9 cellular contexts compared by ENCODE assay signal in the genomic region with DNA sequence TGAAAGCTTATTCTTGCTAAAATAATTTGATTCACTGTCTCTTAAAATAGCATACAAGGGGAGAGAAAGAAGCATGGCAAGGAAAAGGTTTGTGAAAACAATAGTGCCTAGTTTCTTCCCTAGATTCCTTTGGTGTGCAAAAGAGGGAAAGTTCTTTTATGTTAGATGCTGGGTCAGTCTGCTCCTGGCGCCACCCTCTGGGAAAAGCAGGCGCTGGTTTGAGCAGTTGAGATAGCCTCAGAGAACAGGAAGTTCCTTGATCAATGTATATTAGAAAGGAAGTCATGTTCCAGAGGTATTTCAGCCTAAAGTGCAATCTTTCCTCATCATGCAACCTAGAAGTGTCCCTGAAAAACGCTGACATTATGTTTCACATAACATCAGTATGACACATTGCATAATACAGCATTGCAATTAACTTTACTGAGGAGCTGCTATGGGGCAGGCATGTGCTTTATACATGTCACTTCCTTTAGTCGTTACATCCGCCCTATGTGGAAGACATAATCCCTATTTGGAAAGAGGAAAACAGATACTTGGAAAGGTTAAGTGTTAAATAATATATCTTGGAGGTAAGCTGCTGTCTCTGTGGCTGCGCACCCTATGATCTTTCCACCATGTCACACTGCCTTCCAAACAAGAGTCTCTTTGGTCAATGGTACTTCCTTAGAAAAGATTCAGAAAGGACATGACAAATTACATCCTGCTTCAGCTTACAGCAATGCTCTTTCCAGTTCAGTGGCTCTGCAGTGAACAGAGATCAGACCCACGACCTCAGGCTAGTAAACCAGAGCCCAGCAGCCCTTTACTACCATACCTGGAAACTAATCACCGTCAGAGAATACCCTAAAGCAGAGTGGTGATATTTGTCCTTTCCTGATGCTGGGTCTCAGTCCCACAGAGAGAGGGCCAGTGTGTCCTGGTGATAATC.
A peak's percentile ranks its signal among the peaks of the same experiment; 100 is the strongest.
DNase-seq lines count a peak whose midpoint lies in the region; ATAC-seq, FAIRE-seq and TF ChIP-seq lines count a peak whose summit lies in the region.
"Had no signal": no experiment of that assay in that cellular context is flagged by ENCODE, and none has a peak within 500 bp of the region (broad histone marks: within the 10 kb centered on the region; RNA-seq: fewer than 3 reads in every experiment).

No MANE protein-coding gene starts in this region.

- CTCF ChIA-PET in A549 (lab: Yijun Ruan, JAX) = interaction anchor here (0.8 to 1.2 kb wide), 3 partner anchors 9 to 375 kb away, joined by 3 read pairs; no protein-coding TSS in a partner anchor
- CTCF ChIA-PET in CD4-positive, alpha-beta memory T cell (lab: Charles Lee; ENCODE audit: partially characterized antibody) = no interaction called here

- no peak overlapping the region for H3K4me3 ChIP-seq in A549
- no peak overlapping the region for H3K4me3 ChIP-seq in CD4-positive, alpha-beta memory T cell (ENCODE audit: low read length in 2 of 2)

- H3K4me1 ChIP-seq in A549 = no peaks in the 10 kb centered on the region
- no peaks in the 10 kb centered on the region for H3K4me1 ChIP-seq in CD4-positive, alpha-beta memory T cell (ENCODE audit: insufficient read depth, low read length)

- whole genome bisulfite sequencing in A549 (ENCODE audit: missing lambda C conversion rate) = 22% methylated on average over 8 of the region's 8 CpGs

- POLR2A ChIA-PET in A549 (lab: Yijun Ruan, JAX) = no interaction called here
- POLR2A ChIA-PET in CD4-positive, alpha-beta memory T cell (lab: Charles Lee; ENCODE audit: partially characterized antibody) = no interaction called here

- H3K9me3 Mint-ChIP-seq in activated T-helper 17 cell treated with anti-CD3 and anti-CD28 coated beads, Interleukin-2, amount 50 U/mL, for 72 hours = peaks cover 17% of the 10 kb centered on the region
- peaks cover 0 to 17% (median 3%) of the 10 kb centered on the region in 8 donors for H3K9me3 Mint-ChIP-seq in CD4-positive, alpha-beta memory T cell

- H3K27me3 ChIP-seq in CD4-positive, alpha-beta memory T cell (ENCODE audit: insufficient read depth, low read length) = no peaks in the 10 kb centered on the region

- H3K27ac Mint-ChIP-seq in activated T-helper 17 cell treated with anti-CD3 and anti-CD28 coated beads, Interleukin-2, amount 50 U/mL, for 72 hours = no peak overlapping the region
- H3K27ac Mint-ChIP-seq in CD4-positive, alpha-beta memory T cell = no peak overlapping the region

- no peak for TF ChIP-seq POLR2A in A549 (IDR thresholded peaks at IDR 0.05; ENCODE audit: low read length)

- no peaks in the 10 kb centered on the region for H3K4me1 Mint-ChIP-seq in activated T-helper 17 cell treated with anti-CD3 and anti-CD28 coated beads, Interleukin-2, amount 50 U/mL, for 72 hours
- no peaks in the 10 kb centered on the region for H3K4me1 Mint-ChIP-seq in CD4-positive, alpha-beta memory T cell

- H3K4me3 Mint-ChIP-seq in activated T-helper 17 cell treated with anti-CD3 and anti-CD28 coated beads, Interleukin-2, amount 50 U/mL, for 72 hours = no peak overlapping the region
- H3K4me3 Mint-ChIP-seq in CD4-positive, alpha-beta memory T cell = no peak overlapping the region

- no peak for TF ChIP-seq CTCF in A549 (IDR thresholded peaks at IDR 0.05)

- DNase-seq in A549 (ENCODE audit: low read depth in 1 of 2, low spot score in 1 of 2) (peak in 1 of 2 experiments; percentile 17), RKO (ENCODE audit: low spot score) (peak; percentile 17), foreskin melanocyte (peak; percentile 21)
- DNase-seq in CD4-positive, alpha-beta memory T cell = no peak
- DNase-seq: naive B cell had no signal

- H3K27me3 Mint-ChIP-seq in activated T-helper 17 cell treated with anti-CD3 and anti-CD28 coated beads, Interleukin-2, amount 50 U/mL, for 72 hours = no peaks in the 10 kb centered on the region
- H3K27me3 Mint-ChIP-seq in CD4-positive, alpha-beta memory T cell = no peaks in the 10 kb centered on the region
- H3K27me3 Mint-ChIP-seq: naive B cell had no signal

- ATAC-seq in A549 (peak; percentile 59 to 72; a peak in 3 of 6 replicates), GM19397 (IDR thresholded peaks at IDR 0.05; ENCODE audit: unreplicated experiment) (peak; percentile 54), GM21447 (IDR thresholded peaks at IDR 0.05; ENCODE audit: unreplicated experiment) (no peak), HG02763 (IDR thresholded peaks at IDR 0.05; ENCODE audit: unreplicated experiment) (no peak)
- ATAC-seq in activated T-helper 17 cell treated with anti-CD3 and anti-CD28 coated beads, Interleukin-2, amount 50 U/mL, for 72 hours (replicated peaks) = no peak

- H3K9me3 ChIP-seq in A549 = no peaks in the 10 kb centered on the region
- no peaks in the 10 kb centered on the region for H3K9me3 ChIP-seq in CD4-positive, alpha-beta memory T cell (ENCODE audit: control insufficient read depth in 1 of 2, low read length in 2 of 2)

- no peaks in the 10 kb centered on the region for H3K36me3 ChIP-seq in CD4-positive, alpha-beta memory T cell (ENCODE audit: insufficient read depth, low read length)

- H3K36me3 Mint-ChIP-seq in activated T-helper 17 cell treated with anti-CD3 and anti-CD28 coated beads, Interleukin-2, amount 50 U/mL, for 72 hours (ENCODE audit: low read depth) = no peaks in the 10 kb centered on the region
- H3K36me3 Mint-ChIP-seq in CD4-positive, alpha-beta memory T cell = no peaks in the 10 kb centered on the region
- H3K36me3 Mint-ChIP-seq: naive B cell had no signal

- TF ChIP-seq EP300 in A549 (IDR thresholded peaks at IDR 0.05) = no peak

- TF ChIP-seq RAD21 in A549 (conservative IDR thresholded peaks at IDR 0.05 in 1 of 2, IDR thresholded peaks at IDR 0.05 in 1 of 2) = peak in 1 of 2 experiments; percentile 30; a peak in 2 of 5 replicates

- no peak overlapping the region for H3K4me2 ChIP-seq in A549

- no peak for FAIRE-seq in A549 (lab: Jason Lieb, UNC)

- intact Hi-C loops in CD4-positive, alpha-beta memory T cell (cut with micrococcal nuclease) = no loop called here

- no peak overlapping the region for H3K27ac ChIP-seq in A549
- no peak overlapping the region for H3K27ac ChIP-seq in CD4-positive, alpha-beta memory T cell (ENCODE audit: low read depth, low read length)

TF ChIP-seq in A549, 52 proteins besides CTCF, POLR2A, EP300 and RAD21:
- TF ChIP-seq SMC3 (IDR thresholded peaks at IDR 0.05) (0 out of 3 replicates have a peak, but pooled peaks have one; percentile 7), HEYL (CRISPR knock-in tag; IDR thresholded peaks at IDR 0.05) (no peak)
TF ChIP-seq in A549: peak in this region for 1.

Comparison
In these comparisons a context has a peak if more than half of its experiments do, and no peak if none do; other contexts are left out.
1. ATAC-seq: peak in A549 (2 of 2) and GM19397 (single experiment); none in activated T-helper 17 cell treated with anti-CD3 and anti-CD28 coated beads, Interleukin-2, amount 50 U/mL, for 72 hours (single experiment), GM21447 (single experiment) and HG02763 (single experiment).
2. DNase-seq: peak in RKO (single experiment) and foreskin melanocyte (single experiment); none in CD4-positive, alpha-beta memory T cell (0 of 5).